In the genomic region with DNA sequence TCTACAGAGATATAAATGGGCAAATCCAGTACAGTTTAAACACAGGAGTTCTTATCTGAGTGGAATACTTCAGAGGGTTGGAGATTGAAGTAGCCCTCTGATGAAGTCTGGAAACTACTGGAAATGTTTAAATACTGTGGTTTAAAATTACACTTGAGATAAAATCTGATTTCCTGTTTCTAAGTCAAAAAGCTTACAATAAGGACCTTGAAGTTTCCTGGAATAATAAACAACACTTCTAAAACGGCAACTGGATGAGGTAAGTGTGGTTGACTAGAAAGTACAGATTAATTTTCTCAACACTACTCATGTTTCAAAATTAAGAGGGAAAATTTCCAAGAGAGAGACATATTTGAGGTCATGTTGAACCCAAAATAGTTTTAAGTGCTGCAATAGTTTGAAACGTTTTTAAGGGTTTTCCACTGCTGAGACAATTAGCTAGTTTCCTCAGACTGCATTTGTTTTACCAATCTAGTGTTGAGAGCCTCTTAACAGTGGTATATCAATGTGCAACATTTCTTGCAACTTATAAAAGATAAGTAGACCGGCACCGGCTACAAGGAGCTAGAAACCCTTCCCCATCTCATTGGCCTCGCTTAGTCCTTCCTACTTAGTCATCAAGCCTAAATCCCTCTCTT, we compare ENCODE assay signal across 13 cellular contexts. TPM values are rescaled to one million over a fixed set of nuclear protein-coding genes. Genes with fewer than 3 reads are reported as not detected.
A peak's percentile ranks its signal among the peaks of the same experiment; 100 is the strongest.
DNase-seq lines count a peak whose midpoint lies in the region; ATAC-seq and TF ChIP-seq lines count a peak whose summit lies in the region.
"Had no signal": no experiment of that assay in that cellular context is flagged by ENCODE, and none has a peak within 500 bp of the region (broad histone marks: within the 10 kb centered on the region; RNA-seq: fewer than 3 reads in every experiment).

No MANE protein-coding gene starts in this region.

- H3K36me3 Mint-ChIP-seq in activated naive CD8-positive, alpha-beta T cell treated with anti-CD3 and anti-CD28 coated beads for 36 hours: peaks cover 6% of the 10 kb centered on the region

- no TSS peak for BruUV-seq in PC-9 (replicated peaks; lab: Mats Ljungman, UMichigan)

- H3K27ac ChIP-seq in left lung (peak overlapping the region; percentile 51 to 54), PC-9 (no peak overlapping the region)

- POLR2A ChIA-PET in PC-9 (lab: Charles Lee; ENCODE audit: unreplicated experiment): no interaction called here

- H3K4me1 ChIP-seq in left lung (peaks cover 22 to 61% of the 10 kb centered on the region in 2 donors), PC-9 (replicated peaks; ENCODE audit: insufficient read depth) (no peaks in the 10 kb centered on the region)

- H3K27me3 ChIP-seq in left lung: no peaks in the 10 kb centered on the region
- H3K27me3 ChIP-seq in PC-9 (ENCODE audit: insufficient read depth, low read depth): peaks cover 6% of the 10 kb centered on the region; the same call in 1 of the 2 replicates

- no peaks in the 10 kb centered on the region for H4K20me1 ChIP-seq in PC-9 (ENCODE audit: insufficient read depth)

- H2AFZ ChIP-seq in PC-9: no peak overlapping the region

- intact Hi-C loops in left lung (cut with DNase I): no loop called here
- intact Hi-C loops in PC-9 (cut with micrococcal nuclease; ENCODE audit: unreplicated experiment): no loop called here

- peak overlapping the region; percentile 35 for H3K4me3 Mint-ChIP-seq in activated naive CD8-positive, alpha-beta T cell treated with anti-CD3 and anti-CD28 coated beads for 36 hours
- H3K4me3 Mint-ChIP-seq: stimulated activated naive CD8-positive, alpha-beta T cell treated with anti-CD3 and anti-CD28 coated beads, Interleukin-15, Interleukin-2, amounts not matched to agents 100 ng/mL and 50 ng/mL, for 24 hours had no signal

- no peaks in the 10 kb centered on the region for H3K9me3 Mint-ChIP-seq in activated naive CD8-positive, alpha-beta T cell treated with anti-CD3 and anti-CD28 coated beads for 36 hours
- H3K9me3 Mint-ChIP-seq: stimulated activated naive CD8-positive, alpha-beta T cell treated with anti-CD3 and anti-CD28 coated beads, Interleukin-15, Interleukin-2, amounts not matched to agents 100 ng/mL and 50 ng/mL, for 24 hours had no signal

- TF ChIP-seq CTCF in left lung (IDR thresholded peaks at IDR 0.05) (no peak), PC-9 (conservative IDR thresholded peaks at IDR 0.05) (no peak)

- H3K4me1 Mint-ChIP-seq in activated naive CD8-positive, alpha-beta T cell treated with anti-CD3 and anti-CD28 coated beads for 36 hours: peaks cover 33% of the 10 kb centered on the region

- no peaks in the 10 kb centered on the region for H3K9me3 ChIP-seq in left lung
- no peaks in the 10 kb centered on the region for H3K9me3 ChIP-seq in PC-9 (ENCODE audit: insufficient read depth, low read depth)

- H3K79me2 ChIP-seq in PC-9 (ENCODE audit: low read depth): no peaks in the 10 kb centered on the region

- DNase-seq in CD1c-positive myeloid dendritic cell (ENCODE audit: extremely low spot score): peak; percentile 58
- no peak for DNase-seq in activated naive CD8-positive, alpha-beta T cell treated with anti-CD3 and anti-CD28 coated beads for 36 hours
- DNase-seq in left lung: no peak
- no peak for DNase-seq in HT-29 (ENCODE audit: low spot score)
- DNase-seq in putamen (ENCODE audit: low spot score): no peak
- no peak for DNase-seq in PC-9
- DNase-seq: EL, foreskin melanocyte, mesendoderm, NCI-H1048 had no signal

- no peaks in the 10 kb centered on the region for H3K27me3 Mint-ChIP-seq in activated naive CD8-positive, alpha-beta T cell treated with anti-CD3 and anti-CD28 coated beads for 36 hours
- H3K27me3 Mint-ChIP-seq: stimulated activated naive CD8-positive, alpha-beta T cell treated with anti-CD3 and anti-CD28 coated beads, Interleukin-15, Interleukin-2, amounts not matched to agents 100 ng/mL and 50 ng/mL, for 24 hours had no signal

- no peak overlapping the region for H3K4me2 ChIP-seq in PC-9

- peak; percentile 33 for ATAC-seq in HG02610 (IDR thresholded peaks at IDR 0.05; ENCODE audit: unreplicated experiment)
- peak; percentile 79 for ATAC-seq in left lung
- no peak for ATAC-seq in HG02759 (IDR thresholded peaks at IDR 0.05; ENCODE audit: unreplicated experiment)

- no peaks in the 10 kb centered on the region for H3K36me3 ChIP-seq in left lung
- H3K36me3 ChIP-seq in PC-9 (ENCODE audit: low read depth): no peaks in the 10 kb centered on the region

- H3K4me3 ChIP-seq in left lung (no peak overlapping the region), PC-9 (no peak overlapping the region)

- no peaks in the 10 kb centered on the region for H3K9me2 ChIP-seq in PC-9 (ENCODE audit: insufficient read depth)

- no peak overlapping the region for H3K27ac Mint-ChIP-seq in activated naive CD8-positive, alpha-beta T cell treated with anti-CD3 and anti-CD28 coated beads for 36 hours
- H3K27ac Mint-ChIP-seq: stimulated activated naive CD8-positive, alpha-beta T cell treated with anti-CD3 and anti-CD28 coated beads, Interleukin-15, Interleukin-2, amounts not matched to agents 100 ng/mL and 50 ng/mL, for 24 hours had no signal

- CTCF ChIA-PET in PC-9 (lab: Charles Lee): no interaction called here

- no peaks in the 10 kb centered on the region for H3F3A ChIP-seq in PC-9 (ENCODE audit: insufficient read depth, low read depth)

RNA-seq across cellular contexts. Expression of a gene that starts 27.4 kb away (rescaled TPM):
- total RNA-seq in activated naive CD8-positive, alpha-beta T cell treated with anti-CD3 and anti-CD28 coated beads for 36 hours: 10 to 100 TPM; 16.6 to 17.5 TPM
- total RNA-seq in left lung (10 to 100 TPM in 1 of 2 donors, 1 to 10 TPM in 1; 8.6 to 11.3 TPM), PC-9 (2021) (not detected in 2 replicates)
- total RNA-seq in HT-29 (2014; rRNA removed; shearing (Covaris generic)): not detected in 2 replicates

RNA-seq across cellular contexts. Expression of a gene that starts 41.2 kb away (rescaled TPM):
- total RNA-seq in activated naive CD8-positive, alpha-beta T cell treated with anti-CD3 and anti-CD28 coated beads for 36 hours: under 1 TPM; 0.04 to 0.08 TPM
- total RNA-seq in left lung (under 1 TPM; 0.42 to 0.50 TPM), PC-9 (2021) (not detected in 2 replicates)
- total RNA-seq in HT-29 (2014; rRNA removed; shearing (Covaris generic)): not detected in 2 replicates
